16 cellular contexts compared by ENCODE assay signal in genomic region chr3:2839886-2840285, GRCh38.
"Had no signal": no experiment of that assay in that cellular context is flagged by ENCODE, and none has a peak within 500 bp of the region (broad histone marks: within the 10 kb centered on the region; RNA-seq: fewer than 3 reads in every experiment).

No MANE protein-coding gene starts in this region.

- H3K4me1 ChIP-seq: heart right ventricle, upper lobe of right lung had no signal

- H3K27ac Mint-ChIP-seq: activated CD4-positive, alpha-beta T cell treated with anti-CD3 and anti-CD28 coated beads, Interleukin-2, amount 10 ng/mL, durations not matched to agents 24 days and 14 days; activated naive CD8-positive, alpha-beta T cell treated with anti-CD3 and anti-CD28 coated beads for 36 hours; activated T-helper 1 cell treated with anti-CD3 and anti-CD28 coated beads, Interleukin-12 subunit alpha, Interleukin-12 subunit beta, Interleukin-2, Interleukin-4 antibody, amounts not matched to agents 30 ng/mL and 10 ng/mL and 1 ng/mL, durations not matched to agents 14 hours and 24 hours and 36 hours; naive B cell; T-helper 17 cell had no signal

- H3K4me1 Mint-ChIP-seq: activated CD4-positive, alpha-beta T cell treated with anti-CD3 and anti-CD28 coated beads, Interleukin-2, amount 10 ng/mL, durations not matched to agents 24 days and 14 days; activated naive CD8-positive, alpha-beta T cell treated with anti-CD3 and anti-CD28 coated beads for 36 hours; naive B cell had no signal

- H3K27ac ChIP-seq: heart right ventricle, parathyroid adenoma, thoracic aorta, upper lobe of right lung had no signal

- DNase-seq: activated CD4-positive, alpha-beta T cell treated with anti-CD3 and anti-CD28 coated beads, Interleukin-2, amount 10 ng/mL, durations not matched to agents 24 days and 14 days; activated CD4-positive, CD25-positive, alpha-beta regulatory T cell; activated CD8-positive, alpha-beta memory T cell treated with anti-CD3 and anti-CD28 coated beads for 24 hours; activated naive CD8-positive, alpha-beta T cell treated with anti-CD3 and anti-CD28 coated beads for 36 hours; erythroblast; heart right ventricle; left cardiac atrium; naive B cell; stimulated activated CD4-positive, alpha-beta T cell treated with anti-CD3 and anti-CD28 coated beads, Interleukin-12 subunit alpha, Interleukin-12 subunit beta, amount 100 ng/mL, for 4 hours; stimulated activated CD4-positive, alpha-beta T cell treated with anti-CD3 and anti-CD28 coated beads, Interleukin-2, amount 100 ng/mL, for 24 hours; T-helper 17 cell; upper lobe of right lung had no signal

- ATAC-seq: T-helper 17 cell, upper lobe of right lung had no signal

- FAIRE-seq: frontal cortex had no signal

- H3K27me3 Mint-ChIP-seq: activated CD4-positive, alpha-beta T cell treated with anti-CD3 and anti-CD28 coated beads, Interleukin-2, amount 10 ng/mL, durations not matched to agents 24 days and 14 days; activated naive CD8-positive, alpha-beta T cell treated with anti-CD3 and anti-CD28 coated beads for 36 hours; naive B cell had no signal

- H3K27me3 ChIP-seq: heart right ventricle, upper lobe of right lung had no signal

- H3K9me3 Mint-ChIP-seq: activated CD4-positive, alpha-beta T cell treated with anti-CD3 and anti-CD28 coated beads, Interleukin-2, amount 10 ng/mL, durations not matched to agents 24 days and 14 days; activated naive CD8-positive, alpha-beta T cell treated with anti-CD3 and anti-CD28 coated beads for 36 hours; activated T-helper 1 cell treated with anti-CD3 and anti-CD28 coated beads, Interleukin-12 subunit alpha, Interleukin-12 subunit beta, Interleukin-2, Interleukin-4 antibody, amounts not matched to agents 30 ng/mL and 10 ng/mL and 1 ng/mL, durations not matched to agents 14 hours and 24 hours and 36 hours had no signal

- H3K4me3 Mint-ChIP-seq: activated CD4-positive, alpha-beta T cell treated with anti-CD3 and anti-CD28 coated beads, Interleukin-2, amount 10 ng/mL, durations not matched to agents 24 days and 14 days; activated naive CD8-positive, alpha-beta T cell treated with anti-CD3 and anti-CD28 coated beads for 36 hours; activated T-helper 1 cell treated with anti-CD3 and anti-CD28 coated beads, Interleukin-12 subunit alpha, Interleukin-12 subunit beta, Interleukin-2, Interleukin-4 antibody, amounts not matched to agents 30 ng/mL and 10 ng/mL and 1 ng/mL, durations not matched to agents 14 hours and 24 hours and 36 hours; naive B cell; T-helper 17 cell had no signal

- H3K36me3 Mint-ChIP-seq: activated naive CD8-positive, alpha-beta T cell treated with anti-CD3 and anti-CD28 coated beads for 36 hours; naive B cell had no signal
